ENCODE assay signal across 8 cellular contexts in genomic region chr16:58487566-58488351, GRCh38. TPM values are rescaled to one million over a fixed set of nuclear protein-coding genes. Genes with fewer than 3 reads are reported as not detected.
DNase-seq lines count a peak whose midpoint lies in the region; ATAC-seq and TF ChIP-seq lines count a peak whose summit lies in the region.

No MANE protein-coding gene starts in this region.

- H3K9me3 ChIP-seq in IMR-90 (ENCODE audit: control insufficient read depth, insufficient read depth, low read length) = no peaks in the 10 kb centered on the region
- no peaks in the 10 kb centered on the region for H3K9me3 ChIP-seq in testis

- no peak overlapping the region for H3K27ac ChIP-seq in IMR-90 (ENCODE audit: insufficient read depth, low read length)
- H3K27ac ChIP-seq in foreskin keratinocyte = no peak overlapping the region
- peak overlapping the region; percentile 16 to 22 for H3K27ac ChIP-seq in testis

- H2AK9ac ChIP-seq in IMR-90 (replicated peaks; ENCODE audit: low read depth, low read length, poor library complexity) = peak overlapping the region; percentile 65

- CTCF ChIA-PET in IMR-90 (lab: Yijun Ruan, JAX) = interaction anchor here (0.6 to 2.5 kb wide), 12 partner anchors 12 to 268 kb away, joined by 3 to 39 read pairs (median 4); partner anchors contain the start of genes GINS3 and NDRG4

- intact Hi-C loops in IMR-90 (cut with micrococcal nuclease) = loop anchor here (1.0 to 5.0 kb wide), 3 partner anchors 151 to 467 kb away; partner anchors contain the start of gene CSNK2A2
- intact Hi-C loops in testis (cut with DNase I; ENCODE audit: low total_unique reads) = no loop called here

- ATAC-seq in GM19025 (IDR thresholded peaks at IDR 0.05; ENCODE audit: low read depth, unreplicated experiment) = peak; percentile 65
- peak; percentile 99 for ATAC-seq in IMR-90 (ENCODE audit: low read depth)
- ATAC-seq in foreskin keratinocyte = peak; percentile 84

- H3K4me1 ChIP-seq in IMR-90 (ENCODE audit: control insufficient read depth, insufficient read depth, low read length) = no peaks in the 10 kb centered on the region
- no peaks in the 10 kb centered on the region for H3K4me1 ChIP-seq in foreskin keratinocyte
- H3K4me1 ChIP-seq in testis = peaks cover 18% of the 10 kb centered on the region

- no peak overlapping the region for H3K14ac ChIP-seq in IMR-90 (replicated peaks; ENCODE audit: low read depth, low read length)

- BruUV-seq in IMR-90 (replicated peaks; lab: Mats Ljungman, UMichigan) = no TSS peak

- no peak overlapping the region for H4K91ac ChIP-seq in IMR-90 (ENCODE audit: insufficient read depth, low read depth, low read length)

- H2AK5ac ChIP-seq in IMR-90 (ENCODE audit: low read depth, low read length) = no peak overlapping the region

- H3K27ac Mint-ChIP-seq in osteocyte (ENCODE audit: unreplicated experiment) = no peak overlapping the region

- no peaks in the 10 kb centered on the region for H3K36me3 Mint-ChIP-seq in osteocyte (ENCODE audit: unreplicated experiment)

- TF ChIP-seq CTCF in IMR-90 (conservative IDR thresholded peaks at IDR 0.05; ENCODE audit: low read depth, low read length) (peak; percentile 89), foreskin keratinocyte (conservative IDR thresholded peaks at IDR 0.05) (peak; percentile 95), osteocyte (IDR thresholded peaks at IDR 0.05) (peak; percentile 95), testis (IDR thresholded peaks at IDR 0.05) (peak; percentile 92 to 93 (median 92))

- DNase-seq in Ammon's horn (ENCODE audit: low spot score) (peak; percentile 92), IMR-90 (peak; percentile 67), RPMI7951 (ENCODE audit: low read depth) (peak; percentile 63), foreskin keratinocyte (peak in 1 of 2 donors; percentile 39), osteocyte (ENCODE audit: extremely low spot score, unreplicated experiment) (peak; percentile 94), testis (peak; percentile 92)
- DNase-seq in activated effector memory CD4-positive, alpha-beta T cell treated with Interleukin-2 at 50 U/mL for 16 hours = peak; percentile 40

- no peak for TF ChIP-seq POLR2A in IMR-90 (IDR thresholded peaks at IDR 0.05; ENCODE audit: low read depth, low read length)
- TF ChIP-seq POLR2A in testis (IDR thresholded peaks at IDR 0.05) = no peak

- H3K23ac ChIP-seq in IMR-90 (ENCODE audit: low read depth, low read length) = no peak overlapping the region

- H4K8ac ChIP-seq in IMR-90 (ENCODE audit: low read depth in 2 of 2, low read length in 2 of 2) = no peak overlapping the region

- H3K36me3 ChIP-seq in IMR-90 (ENCODE audit: control insufficient read depth, insufficient read depth, low read length) (no peaks in the 10 kb centered on the region), testis (ENCODE audit: low read depth, missing control alignments) (no peaks in the 10 kb centered on the region)

- H3K56ac ChIP-seq in IMR-90 (ENCODE audit: extremely low read depth, insufficient read depth, low read length) = no peak overlapping the region

- no peaks in the 10 kb centered on the region for H3K9me3 Mint-ChIP-seq in osteocyte (ENCODE audit: unreplicated experiment)

- H3K4me3 Mint-ChIP-seq in osteocyte (ENCODE audit: unreplicated experiment) = no peak overlapping the region

- no peaks in the 10 kb centered on the region for H3K79me1 ChIP-seq in IMR-90 (ENCODE audit: low read depth in 1 of 2, low read length in 2 of 2)

- H2AFZ ChIP-seq in IMR-90 (replicated peaks; ENCODE audit: low read length, poor library complexity) = peak overlapping the region; percentile 94

- H3K9me1 ChIP-seq in IMR-90 (ENCODE audit: insufficient read depth, low read length) = no peaks in the 10 kb centered on the region

- H3K4ac ChIP-seq in IMR-90 (ENCODE audit: low read depth, low read length) = no peak overlapping the region

- H4K5ac ChIP-seq in IMR-90 (ENCODE audit: low read depth, low read length) = no peak overlapping the region

- H4K20me1 ChIP-seq in IMR-90 (ENCODE audit: insufficient read depth, low read length) = no peaks in the 10 kb centered on the region

- H3K4me3 ChIP-seq in IMR-90 (ENCODE audit: insufficient read depth, low read depth, low read length) = no peak overlapping the region
- no peak overlapping the region for H3K4me3 ChIP-seq in testis

- H3K4me1 Mint-ChIP-seq in osteocyte (ENCODE audit: unreplicated experiment) = no peaks in the 10 kb centered on the region

- in situ Hi-C loops in IMR-90 (cut with MboI; ENCODE audit: low sequenced_read_pairs) = no loop called here

- no peak overlapping the region for H2BK5ac ChIP-seq in IMR-90 (ENCODE audit: low read depth, low read length, poor library complexity, severe bottlenecking)

- H2BK20ac ChIP-seq in IMR-90 (ENCODE audit: low read depth, low read length) = no peak overlapping the region

- TF ChIP-seq RAD21 in IMR-90 (IDR thresholded peaks at IDR 0.05; ENCODE audit: low read length) = peak; percentile 89

- H2BK120ac ChIP-seq in IMR-90 (ENCODE audit: low read depth, low read length) = no peak overlapping the region

- peaks cover 6% of the 10 kb centered on the region for H3K27me3 Mint-ChIP-seq in osteocyte (ENCODE audit: unreplicated experiment)

- POLR2A ChIA-PET in IMR-90 (lab: Charles Lee; ENCODE audit: unreplicated experiment) = interaction anchor here (0.6 kb wide), 1 partner anchor 148 kb away, joined by 3 read pairs; no protein-coding TSS in a partner anchor

- H3K9ac ChIP-seq in IMR-90 (ENCODE audit: low read depth, low read length) = no peak overlapping the region

- dilution Hi-C loops in IMR-90 (cut with HindIII; ENCODE audit: low sequenced_read_pairs, unreplicated experiment) = no loop called here

- H3K27me3 ChIP-seq in IMR-90 (ENCODE audit: control insufficient read depth, insufficient read depth, low read length) (peaks cover 10% of the 10 kb centered on the region), foreskin keratinocyte (peaks cover 5% of the 10 kb centered on the region), testis (no peaks in the 10 kb centered on the region)

- H3K4me2 ChIP-seq in IMR-90 (ENCODE audit: low read depth, low read length) = no peak overlapping the region; the same call in 1 of the 2 replicates

- 35% methylated on average over 18 of the region's 43 CpGs; no CpG with 5 or more reads in 1 of the 2 experiments for WGBS in IMR-90 (ENCODE audit: extremely low coverage in 2 of 2, insufficient read length in 1 of 2), 2 experiments
- WGBS in testis, 2 donors = 20 to 21% methylated on average over 22 to 39 of the region's 43 CpGs

- no peak overlapping the region for H3K18ac ChIP-seq in IMR-90 (ENCODE audit: low read depth, low read length)

- H2BK15ac ChIP-seq in IMR-90 (ENCODE audit: low read depth, low read length) = no peak overlapping the region

TF ChIP-seq in IMR-90, 13 proteins besides CTCF, POLR2A, EP300 and RAD21:
- TF ChIP-seq BHLHE40 (IDR thresholded peaks at IDR 0.05; ENCODE audit: low read depth, low read length) (no peak), SMC3 (IDR thresholded peaks at IDR 0.05; ENCODE audit: low read depth, low read length) (peak; percentile 95), CEBPB (IDR thresholded peaks at IDR 0.05; ENCODE audit: low read depth, low read length) (no peak)
TF ChIP-seq in IMR-90: peak in this region for 1.

RNA-seq across cellular contexts. Expression of gene NDRG4, which starts 12.2 kb away (rescaled TPM):
- total RNA-seq in IMR-90 (2012; rRNA removed) (9.7 and 10.9 TPM in 2 replicates), foreskin keratinocyte (3.7 and 5.6 TPM in 2 replicates), osteocyte (10.5 and 13.1 TPM in 2 replicates), testis (100 to 1,000 TPM; 375 to 444 TPM)
- polyA plus RNA-seq in IMR-90 (2012; rRNA removed) (23.5 and 26.5 TPM in 2 replicates), foreskin keratinocyte (1.6 and 2.7 TPM in 2 replicates), testis (ENCODE audit: insufficient read depth, low read depth, low replicate concordance) (142 TPM)
- 14.3 and 22.8 TPM in 2 replicates for polyA plus RNA-seq in IMR-90 (2012; cell fraction: cytosol; rRNA removed)
- polyA plus RNA-seq in IMR-90 (2012; cell fraction: nucleus; rRNA removed; ENCODE audit: low replicate concordance) = 73.2 and 140 TPM in 2 replicates
- 2.5 and 3.0 TPM in 2 replicates for total RNA-seq in RPMI7951 (2014; rRNA removed; shearing (Covaris generic))

RNA-seq across cellular contexts. Expression of gene SETD6, which starts 27.6 kb away (rescaled TPM):
- 3.2 and 3.3 TPM in 2 replicates for total RNA-seq in IMR-90 (2012; rRNA removed)
- polyA plus RNA-seq in IMR-90 (2012; rRNA removed) = 5.2 and 6.4 TPM in 2 replicates
- 5.8 and 11.1 TPM in 2 replicates for polyA plus RNA-seq in IMR-90 (2012; cell fraction: cytosol; rRNA removed)
- polyA plus RNA-seq in IMR-90 (2012; cell fraction: nucleus; rRNA removed; ENCODE audit: low replicate concordance) = 29.2 and 50.2 TPM in 2 replicates
- total RNA-seq in RPMI7951 (2014; rRNA removed; shearing (Covaris generic)) = 7.7 and 9.1 TPM in 2 replicates
- 12.5 and 13.6 TPM in 2 replicates for total RNA-seq in foreskin keratinocyte
- 8.2 and 10.4 TPM in 2 replicates for polyA plus RNA-seq in foreskin keratinocyte
- 17.3 and 19.9 TPM in 2 replicates for total RNA-seq in osteocyte
- total RNA-seq in testis = 10 to 100 TPM; 71.2 to 77.5 TPM
- 21.6 TPM for polyA plus RNA-seq in testis (ENCODE audit: insufficient read depth, low read depth, low replicate concordance)

Comparison
In these comparisons a context has a peak if more than half of its experiments do, and no peak if none do; other contexts are left out.
1. H3K27ac ChIP-seq: peak in testis (2 of 2); none in IMR-90 (single experiment) and foreskin keratinocyte (single experiment).
2. RNA of gene NDRG4, which starts 12.2 kb away (total RNA-seq): 375 to 444 TPM in testis; 10.5 to 13.1 TPM in osteocyte, 9.7 to 10.9 TPM in IMR-90, 3.7 to 5.6 TPM in foreskin keratinocyte and 2.5 to 3.0 TPM in RPMI7951; every median in the first group is over 10 times any median in the second.
3. Peak in every context shown above with its lines, with median percentiles within 50 percentile points of each other: ATAC-seq and CTCF ChIP-seq.